In the genomic region with DNA sequence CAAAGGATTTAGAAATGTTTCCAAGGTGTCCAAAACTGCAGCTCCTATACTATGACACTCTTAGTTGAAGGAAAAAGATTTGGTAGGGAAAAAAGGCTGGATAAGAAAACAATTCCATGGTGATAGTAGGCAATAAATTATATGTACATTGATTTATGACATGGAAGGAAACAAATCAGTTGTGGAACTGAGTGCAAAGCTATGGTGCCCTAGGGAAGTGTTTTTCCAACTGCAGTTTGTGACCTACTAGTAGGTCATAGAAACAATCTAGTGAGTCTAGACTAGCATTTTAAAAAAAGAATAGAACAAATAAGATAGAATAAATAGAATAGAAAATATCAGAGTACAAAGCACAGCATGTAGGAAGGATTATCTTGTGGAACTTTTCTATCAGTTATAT, we compare ENCODE assay signal across 35 cellular contexts.
"Had no signal": no experiment of that assay in that cellular context is flagged by ENCODE, and none has a peak within 500 bp of the region (broad histone marks: within the 10 kb centered on the region; RNA-seq: fewer than 3 reads in every experiment).

No MANE protein-coding gene starts in this region.

- H3K4me3 ChIP-seq: MG63 had no signal

- H3K36me3 ChIP-seq: MG63 had no signal

- DNase-seq: Karpas-422, Kasumi-1, MG63, MM.1S, MV-4-11, NCI-H1048, NCI-H1092, NCI-H1092 treated with DMSO at 0.1 percent for 48 hours, NCI-H1105, NCI-H1105 treated with DMSO at 0.1 percent for 48 hours, NCI-H1417, NCI-H1417 treated with DMSO at 0.1 percent for 48 hours, NCI-H1436, NCI-H1436 treated with DMSO at 0.1 percent for 48 hours, NCI-H146, NCI-H1694, NCI-H1694 treated with DMSO at 0.1 percent for 48 hours, NCI-H187, NCI-H187 treated with DMSO at 0.1 percent for 48 hours, NCI-H1930, NCI-H2029, NCI-H2029 treated with DMSO at 0.1 percent for 48 hours, NCI-H2081, NCI-H2081 treated with DMSO at 0.1 percent for 48 hours, NCI-H2107, NCI-H2171, NCI-H2171 treated with DMSO at 0.1 percent for 48 hours, NCI-H2227 treated with DMSO at 0.1 percent for 48 hours, NCI-H226, NCI-H345, NCI-H446, NCI-H446 treated with DMSO at 0.1 percent for 48 hours, NCI-H510A, NCI-H510A treated with DMSO at 0.1 percent for 48 hours, NCI-H524 had no signal

- H3K27me3 ChIP-seq: MG63 had no signal

- H3K9me3 ChIP-seq: MG63 had no signal
